Comparison of ENCODE assay signal across 9 cellular contexts in the genomic region with DNA sequence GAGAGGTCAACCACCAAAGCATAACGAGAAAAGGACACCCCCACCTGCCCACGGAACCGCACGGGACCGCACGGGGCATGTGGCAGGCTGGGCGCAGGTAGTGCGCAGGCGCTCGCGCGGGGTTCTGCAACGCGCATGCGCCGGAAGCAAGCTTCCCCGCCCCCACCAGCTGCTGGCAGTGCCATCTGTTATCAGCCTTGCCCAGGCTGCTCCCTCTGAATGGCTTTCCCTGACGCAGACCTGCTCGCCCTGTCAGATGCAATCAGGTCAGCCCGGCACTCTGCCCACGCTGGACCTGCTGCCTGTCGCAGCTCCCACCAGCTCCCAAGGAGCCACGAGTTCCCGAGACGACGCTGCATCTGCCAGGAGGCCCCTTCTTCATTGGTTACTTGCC. TPM values are rescaled to one million over a fixed set of nuclear protein-coding genes. Genes with fewer than 3 reads are reported as not detected.
DNase-seq lines count a peak whose midpoint lies in the region; ATAC-seq and TF ChIP-seq lines count a peak whose summit lies in the region.
"Had no signal": no experiment of that assay in that cellular context is flagged by ENCODE, and none has a peak within 500 bp of the region (broad histone marks: within the 10 kb centered on the region; RNA-seq: fewer than 3 reads in every experiment).

No MANE protein-coding gene starts in this region.

- WGBS in esophagus squamous epithelium, 2 donors, result 53 to 83% methylated on average over 6 to 24 of the region's 26 CpGs

- TF ChIP-seq CTCF in GM12875 (IDR thresholded peaks at IDR 0.05; ENCODE audit: borderline replicate concordance, insufficient read depth, low read depth, low read length) (no peak), esophagus squamous epithelium (IDR thresholded peaks at IDR 0.05) (no peak), upper lobe of right lung (IDR thresholded peaks at IDR 0.05) (no peak), uterus (IDR thresholded peaks at IDR 0.05) (no peak), breast epithelium (IDR thresholded peaks at IDR 0.05) (no peak)

- ATAC-seq in upper lobe of right lung (peak; percentile 24), HG02852 (IDR thresholded peaks at IDR 0.05; ENCODE audit: unreplicated experiment) (no peak)

- DNase-seq in SW480 (ENCODE audit: low spot score) (peak; percentile 75), esophagus squamous epithelium (lab: John Stamatoyannopoulos, UW) (no peak), upper lobe of right lung (no peak), uterus (no peak), breast epithelium (ENCODE audit: low spot score in 2 of 2) (no peak)

- H3K27ac ChIP-seq in esophagus squamous epithelium, result peak overlapping the region in 3 of 4 donors; percentile 59 to 68 (median 65)
- H3K27ac ChIP-seq in upper lobe of right lung, result no peak overlapping the region
- no peak overlapping the region for H3K27ac ChIP-seq in uterus
- no peak overlapping the region for H3K27ac ChIP-seq in breast epithelium

- no peaks in the 10 kb centered on the region for H3K9me3 ChIP-seq in esophagus squamous epithelium
- H3K9me3 ChIP-seq in upper lobe of right lung, result no peaks in the 10 kb centered on the region
- H3K9me3 ChIP-seq in uterus, result no peaks in the 10 kb centered on the region
- no peaks in the 10 kb centered on the region for H3K9me3 ChIP-seq in breast epithelium

- peak overlapping the region; percentile 85 to 96 (median 94) for H3K4me3 Mint-ChIP-seq in IgD-negative memory B cell
- H3K4me3 Mint-ChIP-seq: dendritic cell treated with granulocyte-macrophage colony-stimulating factor and Interleukin-4, amounts not matched to agents 40 ng/mL and 50 ng/mL, for 4 days had no signal

- H3K4me1 ChIP-seq in esophagus squamous epithelium (peaks cover 0 to 39% (median 15%) of the 10 kb centered on the region in 3 donors), upper lobe of right lung (peaks cover 24% of the 10 kb centered on the region), uterus (peaks cover 0 to 4% of the 10 kb centered on the region in 2 donors), breast epithelium (no peaks in the 10 kb centered on the region)

- intact Hi-C loops in esophagus squamous epithelium (cut with DNase I) (no loop called here), upper lobe of right lung (cut with DNase I) (no loop called here), uterus (cut with DNase I; ENCODE audit: low total_unique reads) (no loop called here), breast epithelium (cut with DNase I; ENCODE audit: low total_unique reads) (no loop called here)

- H3K27ac Mint-ChIP-seq in IgD-negative memory B cell, result peak overlapping the region; percentile 80 to 96 (median 95)
- H3K27ac Mint-ChIP-seq: dendritic cell treated with granulocyte-macrophage colony-stimulating factor and Interleukin-4, amounts not matched to agents 40 ng/mL and 50 ng/mL, for 4 days had no signal

- H3K9me3 Mint-ChIP-seq in IgD-negative memory B cell, result no peaks in the 10 kb centered on the region
- H3K9me3 Mint-ChIP-seq: dendritic cell treated with granulocyte-macrophage colony-stimulating factor and Interleukin-4, amounts not matched to agents 40 ng/mL and 50 ng/mL, for 4 days had no signal

- H3K27me3 ChIP-seq in esophagus squamous epithelium (no peaks in the 10 kb centered on the region), upper lobe of right lung (no peaks in the 10 kb centered on the region), uterus (no peaks in the 10 kb centered on the region), breast epithelium (no peaks in the 10 kb centered on the region)

- no peaks in the 10 kb centered on the region for H3K36me3 Mint-ChIP-seq in IgD-negative memory B cell

- H3K4me1 Mint-ChIP-seq in IgD-negative memory B cell, result peaks cover 6 to 28% (median 25%) of the 10 kb centered on the region in 3 donors

- peaks cover 3% of the 10 kb centered on the region for H3K27me3 Mint-ChIP-seq in IgD-negative memory B cell

- TF ChIP-seq POLR2A in esophagus squamous epithelium (IDR thresholded peaks at IDR 0.05) (no peak), uterus (IDR thresholded peaks at IDR 0.05) (no peak), breast epithelium (IDR thresholded peaks at IDR 0.05) (no peak)

- H3K4me3 ChIP-seq in GM12875 (ENCODE audit: low read depth, low read length), result peak overlapping the region; percentile 28
- H3K4me3 ChIP-seq in esophagus squamous epithelium, result peak overlapping the region in 2 of 4 donors; percentile 16 to 50
- no peak overlapping the region for H3K4me3 ChIP-seq in upper lobe of right lung
- no peak overlapping the region for H3K4me3 ChIP-seq in uterus
- no peak overlapping the region for H3K4me3 ChIP-seq in breast epithelium

- H3K36me3 ChIP-seq in esophagus squamous epithelium (no peaks in the 10 kb centered on the region), upper lobe of right lung (no peaks in the 10 kb centered on the region), uterus (no peaks in the 10 kb centered on the region), breast epithelium (no peaks in the 10 kb centered on the region)

RNA-seq across cellular contexts. Expression of gene PTCH1, which starts 22.8 kb away (rescaled TPM):
- 19.3 TPM for polyA plus RNA-seq in IgD-negative memory B cell
- total RNA-seq in esophagus squamous epithelium, result 10 to 100 TPM in 1 of 4 donors, 1 to 10 TPM in 3; 1.9 to 11.6 (median 3.5) TPM
- total RNA-seq in upper lobe of right lung, result 25.9 TPM
- total RNA-seq in uterus, result 10 to 100 TPM in 2 of 4 donors, 1 to 10 TPM in 2; 7.4 to 24.6 (median 10.8) TPM
- 1 to 10 TPM; 6.6 to 9.9 (median 6.6) TPM for total RNA-seq in breast epithelium

Comparison
In these comparisons a context has a peak if more than half of its experiments do, and no peak if none do; other contexts are left out.
1. H3K27ac ChIP-seq: peak in esophagus squamous epithelium (3 of 4); none in upper lobe of right lung (single experiment), uterus (0 of 2) and breast epithelium (0 of 2).